In genomic region chr4:185227131-185227551, GRCh38 we compare ENCODE assay signal across 13 cellular contexts. TPM values are rescaled to one million over a fixed set of nuclear protein-coding genes. Genes with fewer than 3 reads are reported as not detected.
A peak's percentile ranks its signal among the peaks of the same experiment; 100 is the strongest.
DNase-seq lines count a peak whose midpoint lies in the region; ATAC-seq and TF ChIP-seq lines count a peak whose summit lies in the region.
"Had no signal": no experiment of that assay in that cellular context is flagged by ENCODE, and none has a peak within 500 bp of the region (broad histone marks: within the 10 kb centered on the region; RNA-seq: fewer than 3 reads in every experiment).

No MANE protein-coding gene starts in this region.

- H2BK120ac ChIP-seq in mesenchymal stem cell (ENCODE audit: low read depth, low read length), result no peak overlapping the region

- H4K20me1 ChIP-seq in Loucy (ENCODE audit: insufficient read depth, low read length, poor library complexity, severe bottlenecking), result no peaks in the 10 kb centered on the region

- 77 to 88% methylated on average over 4 of the region's 4 CpGs for WGBS in endodermal cell (ENCODE audit: insufficient coverage in 1 of 2, insufficient read length in 1 of 2), 2 experiments
- WGBS in mesenchymal stem cell, result 72% methylated on average over 4 of the region's 4 CpGs

- H3K4me2 ChIP-seq in Loucy (ENCODE audit: low read depth, low read length, poor library complexity, severe bottlenecking) (no peak overlapping the region), mesenchymal stem cell (ENCODE audit: low read length, poor library complexity, severe bottlenecking) (no peak overlapping the region)

- no peak overlapping the region for H2AFZ ChIP-seq in Loucy (ENCODE audit: low read length)
- no peak overlapping the region for H2AFZ ChIP-seq in mesenchymal stem cell (ENCODE audit: low read depth, low read length)

- H2BK12ac ChIP-seq in mesenchymal stem cell (ENCODE audit: low read length in 2 of 2), result no peak overlapping the region

- no peak overlapping the region for H2BK15ac ChIP-seq in mesenchymal stem cell (ENCODE audit: low read depth, poor library complexity, severe bottlenecking)

- no TSS peak for BruUV-seq in A673 (replicated peaks; lab: Mats Ljungman, UMichigan)

- CTCF ChIA-PET in A673 (lab: Charles Lee), result no interaction called here

- H3K4me1 Mint-ChIP-seq in endodermal cell (no peaks in the 10 kb centered on the region), glutamatergic neuron (ENCODE audit: low read depth, unreplicated experiment) (peaks cover 4% of the 10 kb centered on the region)

- no peaks in the 10 kb centered on the region for H3K36me3 Mint-ChIP-seq in endodermal cell (ENCODE audit: low read depth)
- no peaks in the 10 kb centered on the region for H3K36me3 Mint-ChIP-seq in glutamatergic neuron (ENCODE audit: unreplicated experiment)

- H4K8ac ChIP-seq in mesenchymal stem cell (ENCODE audit: low read length), result no peak overlapping the region

- H3K4ac ChIP-seq in mesenchymal stem cell (ENCODE audit: low read depth in 1 of 2, low read length in 2 of 2), result no peak overlapping the region

- H3K27ac Mint-ChIP-seq in endodermal cell (no peak overlapping the region), glutamatergic neuron (ENCODE audit: unreplicated experiment) (no peak overlapping the region)

- no peaks in the 10 kb centered on the region for H3K79me2 ChIP-seq in Loucy (ENCODE audit: insufficient read depth, low read length)

- H3K27me3 ChIP-seq in A673 (replicated peaks; ENCODE audit: insufficient read depth, low read depth, low read length, poor library complexity) (no peaks in the 10 kb centered on the region), Loucy (ENCODE audit: insufficient read depth, low read length, poor library complexity, severe bottlenecking) (no peaks in the 10 kb centered on the region), endodermal cell (ENCODE audit: control insufficient read depth, insufficient read depth, low read length, poor library complexity, severe bottlenecking) (no peaks in the 10 kb centered on the region), mesenchymal stem cell (ENCODE audit: control insufficient read depth in 1 of 2, insufficient read depth in 1 of 2, low read length in 2 of 2) (no peaks in the 10 kb centered on the region)

- H3K36me3 ChIP-seq in A673 (ENCODE audit: insufficient read depth, low read length, poor library complexity, severe bottlenecking), result no peaks in the 10 kb centered on the region
- H3K36me3 ChIP-seq in Loucy (ENCODE audit: insufficient read depth, low read length), result no peaks in the 10 kb centered on the region
- no peaks in the 10 kb centered on the region for H3K36me3 ChIP-seq in endodermal cell (ENCODE audit: control insufficient read depth, insufficient read depth, low read length)
- H3K36me3 ChIP-seq in mesenchymal stem cell (ENCODE audit: control insufficient read depth in 1 of 2, insufficient read depth in 2 of 2, low read depth in 1 of 2, low read length in 2 of 2), result peaks cover 0 to 6% of the 10 kb centered on the region in 2 experiments
- H3K36me3 ChIP-seq: prostate gland had no signal

- H3K9me2 ChIP-seq in Loucy (replicated peaks; ENCODE audit: low read depth, low read length), result no peaks in the 10 kb centered on the region; the same call in 1 of the 2 replicates

- no peak overlapping the region for H4K91ac ChIP-seq in mesenchymal stem cell (ENCODE audit: low read length)

- no peak overlapping the region for H3K18ac ChIP-seq in mesenchymal stem cell (ENCODE audit: low read depth in 1 of 2, low read length in 2 of 2)

- H3K4me3 Mint-ChIP-seq in endodermal cell (no peak overlapping the region), glutamatergic neuron (ENCODE audit: unreplicated experiment) (no peak overlapping the region)

- H3K9me3 Mint-ChIP-seq in endodermal cell, result no peaks in the 10 kb centered on the region
- H3K9me3 Mint-ChIP-seq in glutamatergic neuron (ENCODE audit: unreplicated experiment), result peaks cover 1% of the 10 kb centered on the region

- H3K27ac ChIP-seq in A673 (ENCODE audit: low read depth, low read length, poor library complexity, severe bottlenecking) (no peak overlapping the region), endodermal cell (ENCODE audit: low read depth, low read length) (no peak overlapping the region), mesenchymal stem cell (ENCODE audit: low read length, poor library complexity, severe bottlenecking) (no peak overlapping the region)
- H3K27ac ChIP-seq: prostate gland, SK-N-MC had no signal

- H3K4me1 ChIP-seq in A673 (ENCODE audit: insufficient read depth, low read length, poor library complexity, severe bottlenecking), result no peaks in the 10 kb centered on the region
- no peaks in the 10 kb centered on the region for H3K4me1 ChIP-seq in Loucy (ENCODE audit: insufficient read depth, low read length, poor library complexity, severe bottlenecking)
- no peaks in the 10 kb centered on the region for H3K4me1 ChIP-seq in endodermal cell (ENCODE audit: control insufficient read depth, insufficient read depth, low read length)
- peaks cover 8% of the 10 kb centered on the region for H3K4me1 ChIP-seq in mesenchymal stem cell (ENCODE audit: control insufficient read depth, insufficient read depth, low read depth, low read length)
- H3K4me1 ChIP-seq: prostate gland had no signal

- H3K79me1 ChIP-seq in mesenchymal stem cell (replicated peaks; ENCODE audit: low read length, poor library complexity, severe bottlenecking), result peaks cover 20% of the 10 kb centered on the region

- TF ChIP-seq CTCF in A673 (conservative IDR thresholded peaks at IDR 0.05; ENCODE audit: low read depth, low read length), result peak; percentile 36; the same call in 1 of the 2 replicates
- peak; percentile 31; the same call in 1 of the 2 replicates for TF ChIP-seq CTCF in Loucy (conservative IDR thresholded peaks at IDR 0.05; ENCODE audit: low read length)
- peak; percentile 64 for TF ChIP-seq CTCF in endodermal cell (conservative IDR thresholded peaks at IDR 0.05)
- TF ChIP-seq CTCF in glutamatergic neuron (IDR thresholded peaks at IDR 0.05; ENCODE audit: partially characterized antibody, unreplicated experiment), result no peak

- H3K9me3 ChIP-seq in A673 (ENCODE audit: low read depth, low read length, poor library complexity, severe bottlenecking) (no peaks in the 10 kb centered on the region), Loucy (ENCODE audit: insufficient read depth, low read depth, low read length) (no peaks in the 10 kb centered on the region), endodermal cell (ENCODE audit: control insufficient read depth, low read length) (no peaks in the 10 kb centered on the region), mesenchymal stem cell (ENCODE audit: control insufficient read depth, low read length) (no peaks in the 10 kb centered on the region)
- H3K9me3 ChIP-seq: prostate gland had no signal

- no peaks in the 10 kb centered on the region for H3K27me3 Mint-ChIP-seq in endodermal cell (ENCODE audit: insufficient read depth)
- H3K27me3 Mint-ChIP-seq in glutamatergic neuron (ENCODE audit: unreplicated experiment), result no peaks in the 10 kb centered on the region

- POLR2A ChIA-PET in A673 (lab: Charles Lee; ENCODE audit: low non-redundant PET), result no interaction called here

- H3F3A ChIP-seq in Loucy (ENCODE audit: low read depth), result no peaks in the 10 kb centered on the region

- intact Hi-C loops in A673 (cut with micrococcal nuclease; ENCODE audit: unreplicated experiment), result no loop called here

- H2BK5ac ChIP-seq in mesenchymal stem cell (ENCODE audit: low read depth, low read length, poor library complexity, severe bottlenecking), result no peak overlapping the region

- H3K4me3 ChIP-seq in A673 (ENCODE audit: low read depth, low read length, poor library complexity, severe bottlenecking), result no peak overlapping the region
- H3K4me3 ChIP-seq in Loucy (ENCODE audit: low read length, poor library complexity, severe bottlenecking), result no peak overlapping the region
- no peak overlapping the region for H3K4me3 ChIP-seq in endodermal cell (ENCODE audit: low read length)
- no peak overlapping the region for H3K4me3 ChIP-seq in mesenchymal stem cell (ENCODE audit: insufficient read depth in 1 of 2, low read depth in 1 of 2, low read length in 2 of 2)
- H3K4me3 ChIP-seq: prostate gland, SK-N-MC had no signal

- ATAC-seq in GM19467 (IDR thresholded peaks at IDR 0.05; ENCODE audit: unreplicated experiment) (no peak), GM21381 (IDR thresholded peaks at IDR 0.05; ENCODE audit: unreplicated experiment) (no peak)

- H2AK5ac ChIP-seq in mesenchymal stem cell (ENCODE audit: low read length, severe bottlenecking), result no peak overlapping the region

- DNase-seq in A673 (ENCODE audit: low spot score) (no peak), endodermal cell (no peak), mesenchymal stem cell (peak; percentile 31), glutamatergic neuron (no peak)
- DNase-seq in central memory CD4-positive, alpha-beta T cell, result no peak
- DNase-seq: activated CD4-positive, alpha-beta T cell treated with anti-CD3 and anti-CD28 coated beads, Interleukin-2, amount 50 U/mL, for 48 hours; GDM1; NCI-H526 treated with DMSO at 0.1 percent for 48 hours had no signal

- H3K23ac ChIP-seq in mesenchymal stem cell (ENCODE audit: low read length in 2 of 2), result no peak overlapping the region

- H3K14ac ChIP-seq in mesenchymal stem cell (ENCODE audit: low read length in 2 of 2), result no peak overlapping the region

- H3K9ac ChIP-seq in Loucy (ENCODE audit: low read depth, low read length, poor library complexity, severe bottlenecking), result no peak overlapping the region
- H3K9ac ChIP-seq in endodermal cell (ENCODE audit: extremely low read depth, low read length, poor library complexity, severe bottlenecking), result no peak overlapping the region
- H3K9ac ChIP-seq in mesenchymal stem cell (ENCODE audit: low read length), result no peak overlapping the region

RNA-seq across cellular contexts. Expression of gene SNX25, which starts 17.7 kb away (rescaled TPM):
- total RNA-seq in A673 (2021) (3.5 and 5.8 TPM in 2 replicates), endodermal cell (10 to 100 TPM; 21.4 to 26.0 TPM), glutamatergic neuron (ENCODE audit: unreplicated experiment) (27.5 TPM)
- polyA plus RNA-seq in endodermal cell (2013, experiment 1 of 2), result 8.6 TPM
- polyA plus RNA-seq in endodermal cell (2013, experiment 2 of 2), result 11.0 TPM
- 12.1 TPM for polyA plus RNA-seq in mesenchymal stem cell (2013, experiment 1 of 2)
- 13.1 TPM for polyA plus RNA-seq in mesenchymal stem cell (2013, experiment 2 of 2)

RNA-seq across cellular contexts. Expression of gene CFAP97, which starts 23.3 kb away (rescaled TPM):
- total RNA-seq in A673 (2021), result 28.9 and 35.1 TPM in 2 replicates
- total RNA-seq in endodermal cell, result 10 to 100 TPM; 33.8 to 41.6 TPM
- polyA plus RNA-seq in endodermal cell (2013, experiment 1 of 2), result 25.9 TPM
- polyA plus RNA-seq in endodermal cell (2013, experiment 2 of 2), result 26.2 TPM
- 32.2 TPM for polyA plus RNA-seq in mesenchymal stem cell (2013, experiment 1 of 2)
- 30.9 TPM for polyA plus RNA-seq in mesenchymal stem cell (2013, experiment 2 of 2)
- total RNA-seq in glutamatergic neuron (ENCODE audit: unreplicated experiment), result 28.4 TPM
